In genomic region chr2:3144856-3145255, GRCh38 we compare ENCODE assay signal across 22 cellular contexts.
"Had no signal": no experiment of that assay in that cellular context is flagged by ENCODE, and none has a peak within 500 bp of the region (broad histone marks: within the 10 kb centered on the region; RNA-seq: fewer than 3 reads in every experiment).

No MANE protein-coding gene starts in this region.

- H3K36me3 ChIP-seq: ascending aorta, cardiac muscle cell had no signal

- H3K9me3 ChIP-seq: ascending aorta, body of pancreas had no signal

- H3K9ac ChIP-seq: KMS-11 had no signal

- H3K27me3 Mint-ChIP-seq: activated CD8-positive, alpha-beta T cell treated with anti-CD3 and anti-CD28 coated beads for 36 hours; activated naive CD4-positive, alpha-beta T cell treated with anti-CD3 and anti-CD28 coated beads, Interleukin-2, amount 50 U/mL, for 24 hours; T-cell had no signal

- H3K4me2 ChIP-seq: KMS-11 had no signal

- H3K4me1 Mint-ChIP-seq: activated naive CD4-positive, alpha-beta T cell treated with anti-CD3 and anti-CD28 coated beads, Interleukin-2, amount 50 U/mL, for 24 hours had no signal

- H3K9me3 Mint-ChIP-seq: activated CD8-positive, alpha-beta T cell treated with anti-CD3 and anti-CD28 coated beads for 36 hours; activated naive CD4-positive, alpha-beta T cell treated with anti-CD3 and anti-CD28 coated beads, Interleukin-2, amount 50 U/mL, for 24 hours; activated T-helper 1 cell treated with anti-CD3 and anti-CD28 coated beads, Interleukin-12 subunit alpha, Interleukin-12 subunit beta, Interleukin-2, Interleukin-4 antibody, amounts not matched to agents 30 ng/mL and 10 ng/mL and 1 ng/mL, durations not matched to agents 14 hours and 24 hours and 36 hours; T-cell had no signal

- H3K27ac Mint-ChIP-seq: activated CD8-positive, alpha-beta T cell treated with anti-CD3 and anti-CD28 coated beads for 36 hours; activated naive CD4-positive, alpha-beta T cell treated with anti-CD3 and anti-CD28 coated beads, Interleukin-2, amount 50 U/mL, for 24 hours; activated T-helper 1 cell treated with anti-CD3 and anti-CD28 coated beads, Interleukin-12 subunit alpha, Interleukin-12 subunit beta, Interleukin-2, Interleukin-4 antibody, amounts not matched to agents 30 ng/mL and 10 ng/mL and 1 ng/mL, durations not matched to agents 14 hours and 24 hours and 36 hours; T-cell had no signal

- DNase-seq: activated CD4-positive, alpha-beta T cell treated with anti-CD3 and anti-CD28 coated beads for 4 hours; activated CD8-positive, alpha-beta memory T cell treated with anti-CD3 and anti-CD28 coated beads, Interleukin-2, amount 50 U/mL, for 4 hours; activated CD8-positive, alpha-beta T cell treated with anti-CD3 and anti-CD28 coated beads for 36 hours; activated effector memory CD4-positive, alpha-beta T cell treated with Interleukin-2 at 50 U/mL for 16 hours; activated naive CD4-positive, alpha-beta T cell; body of pancreas; NCI-H1092; NCI-H1417; NCI-H1694; NCI-H2029; NCI-H2107; NCI-H2171 treated with DMSO at 0.1 percent for 48 hours; NCI-H226; NCI-H510A; SIG-M5; T-cell had no signal

- H3K27ac ChIP-seq: ascending aorta, body of pancreas, cardiac muscle cell, KMS-11, VCaP had no signal

- H3K4me3 Mint-ChIP-seq: activated CD8-positive, alpha-beta T cell treated with anti-CD3 and anti-CD28 coated beads for 36 hours; activated naive CD4-positive, alpha-beta T cell treated with anti-CD3 and anti-CD28 coated beads, Interleukin-2, amount 50 U/mL, for 24 hours; activated T-helper 1 cell treated with anti-CD3 and anti-CD28 coated beads, Interleukin-12 subunit alpha, Interleukin-12 subunit beta, Interleukin-2, Interleukin-4 antibody, amounts not matched to agents 30 ng/mL and 10 ng/mL and 1 ng/mL, durations not matched to agents 14 hours and 24 hours and 36 hours; T-cell had no signal

- H3K4me3 ChIP-seq: ascending aorta, body of pancreas, cardiac muscle cell had no signal

- H3K27me3 ChIP-seq: ascending aorta, body of pancreas, cardiac muscle cell had no signal

- ATAC-seq: activated CD8-positive, alpha-beta T cell treated with anti-CD3 and anti-CD28 coated beads for 36 hours; body of pancreas; T-cell had no signal

- H3K4me1 ChIP-seq: ascending aorta had no signal
